In genomic region chr4:124230268-124230667, GRCh38 we compare ENCODE assay signal across 1 cellular context.
TF ChIP-seq lines count a peak whose summit lies in the region.

No MANE protein-coding gene starts in this region.

TF ChIP-seq in GM23338, 12 proteins besides CTCF, POLR2A, EP300 and RAD21 (continued from another document):
- TF ChIP-seq REST (IDR thresholded peaks at IDR 0.05; ENCODE audit: unreplicated experiment) (no peak), CREB1 (CRISPR knock-in tag; IDR thresholded peaks at IDR 0.05; ENCODE audit: low read depth) (no peak), ZNF114 (CRISPR knock-in tag; IDR thresholded peaks at IDR 0.05) (no peak), ZNF462 (CRISPR knock-in tag; IDR thresholded peaks at IDR 0.05) (no peak), EZH2 (IDR thresholded peaks at IDR 0.05; ENCODE audit: low read depth, unreplicated experiment) (no peak), NANOG (IDR thresholded peaks at IDR 0.05; ENCODE audit: borderline replicate concordance) (no peak)
TF ChIP-seq in GM23338: peak in this region for 0.
